Comparison of ENCODE assay signal across 17 cellular contexts in the genomic region with DNA sequence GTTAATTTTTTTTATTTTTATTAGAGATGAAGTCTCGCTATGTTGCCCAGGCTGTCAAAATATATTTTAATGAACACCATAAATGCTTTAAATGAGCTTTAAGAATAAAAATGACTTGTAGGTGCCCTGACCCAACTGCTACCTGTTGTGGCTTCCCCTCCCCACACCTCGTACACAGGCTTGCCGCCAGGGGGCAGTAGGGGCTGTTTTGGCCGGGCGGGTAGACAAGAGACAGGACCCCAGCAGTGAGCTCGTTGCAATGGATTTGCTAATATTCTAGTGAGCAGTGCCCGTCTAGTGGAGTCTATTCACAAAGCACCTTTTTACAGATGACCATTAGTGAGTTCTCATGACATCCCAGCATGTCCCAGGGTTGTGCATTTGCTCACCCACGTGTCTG.
DNase-seq lines count a peak whose midpoint lies in the region; ATAC-seq and TF ChIP-seq lines count a peak whose summit lies in the region.
"Had no signal": no experiment of that assay in that cellular context is flagged by ENCODE, and none has a peak within 500 bp of the region (broad histone marks: within the 10 kb centered on the region; RNA-seq: fewer than 3 reads in every experiment).

No MANE protein-coding gene starts in this region.

- no peaks in the 10 kb centered on the region for H4K20me1 ChIP-seq in smooth muscle cell (ENCODE audit: low read depth)

- H3K9me3 Mint-ChIP-seq in activated CD8-positive, alpha-beta memory T cell treated with anti-CD3 and anti-CD28 coated beads, Interleukin-2, amount 10 ng/mL, durations not matched to agents 7 days and 5 days (ENCODE audit: low read depth): no peaks in the 10 kb centered on the region
- H3K9me3 Mint-ChIP-seq: activated CD4-positive, alpha-beta memory T cell treated with anti-CD3 and anti-CD28 coated beads for 36 hours; activated naive CD4-positive, alpha-beta T cell treated with anti-CD3 and anti-CD28 coated beads for 36 hours; neural progenitor cell had no signal

- DNase-seq in activated CD8-positive, alpha-beta memory T cell treated with anti-CD3 and anti-CD28 coated beads for 24 hours: peak; percentile 59
- DNase-seq in activated CD8-positive, alpha-beta memory T cell treated with anti-CD3 and anti-CD28 coated beads, Interleukin-2, amount 10 ng/mL, durations not matched to agents 7 days and 5 days: no peak
- peak; percentile 51 for DNase-seq in NAMALWA (ENCODE audit: low spot score)
- no peak for DNase-seq in astrocyte of the cerebellum (ENCODE audit: low read depth)
- peak in 2 of 3 donors; percentile 10 to 36 for DNase-seq in stimulated activated CD4-positive, alpha-beta T cell treated with anti-CD3 and anti-CD28 coated beads, TNF-alpha, amount 100 ng/mL, for 48 hours (ENCODE audit: low read depth in 3 of 3)
- DNase-seq in NCI-H510A treated with DMSO at 0.1 percent for 48 hours (lab: John Stamatoyannopoulos, UW): no peak
- DNase-seq in smooth muscle cell (lab: John Stamatoyannopoulos, UW; ENCODE audit: unreplicated experiment): no peak
- no peak for DNase-seq in T-helper 1 cell
- DNase-seq: activated CD4-positive, alpha-beta memory T cell treated with anti-CD3 and anti-CD28 coated beads for 36 hours; activated naive CD4-positive, alpha-beta T cell treated with anti-CD3 and anti-CD28 coated beads for 36 hours; effector memory CD8-positive, alpha-beta T cell; foreskin melanocyte; mesenchymal stem cell; NCI-H1436; stomach had no signal

- H3K4me3 ChIP-seq in astrocyte of the cerebellum (ENCODE audit: low read depth, low read length) (no peak overlapping the region), smooth muscle cell (no peak overlapping the region)
- H3K4me3 ChIP-seq: neural progenitor cell, stomach had no signal

- no peak overlapping the region for H3K27ac Mint-ChIP-seq in activated CD8-positive, alpha-beta memory T cell treated with anti-CD3 and anti-CD28 coated beads, Interleukin-2, amount 10 ng/mL, durations not matched to agents 7 days and 5 days
- H3K27ac Mint-ChIP-seq: activated CD4-positive, alpha-beta memory T cell treated with anti-CD3 and anti-CD28 coated beads for 36 hours; activated naive CD4-positive, alpha-beta T cell treated with anti-CD3 and anti-CD28 coated beads for 36 hours; effector memory CD8-positive, alpha-beta T cell had no signal

- TF ChIP-seq CTCF in astrocyte of the cerebellum (IDR thresholded peaks at IDR 0.05; ENCODE audit: low read depth, low read length, missing control alignments) (peak; percentile 53), smooth muscle cell (IDR thresholded peaks at IDR 0.05; ENCODE audit: borderline replicate concordance, insufficient read depth, poor library complexity, severe bottlenecking) (no peak)

- H3K4me1 ChIP-seq in smooth muscle cell (ENCODE audit: low read depth): peaks cover 16% of the 10 kb centered on the region
- H3K4me1 ChIP-seq: stomach had no signal

- CTCF ChIA-PET in activated CD8-positive, alpha-beta memory T cell treated with anti-CD3 and anti-CD28 coated beads, Interleukin-2, amount 10 ng/mL, durations not matched to agents 7 days and 5 days (lab: Charles Lee): no interaction called here

- H3K4me3 Mint-ChIP-seq in activated CD8-positive, alpha-beta memory T cell treated with anti-CD3 and anti-CD28 coated beads, Interleukin-2, amount 10 ng/mL, durations not matched to agents 7 days and 5 days: no peak overlapping the region
- H3K4me3 Mint-ChIP-seq: activated CD4-positive, alpha-beta memory T cell treated with anti-CD3 and anti-CD28 coated beads for 36 hours; activated naive CD4-positive, alpha-beta T cell treated with anti-CD3 and anti-CD28 coated beads for 36 hours; effector memory CD8-positive, alpha-beta T cell; neural progenitor cell had no signal

- no peaks in the 10 kb centered on the region for H3K79me2 ChIP-seq in smooth muscle cell (ENCODE audit: low read depth)

- no peak overlapping the region for H3K27ac ChIP-seq in smooth muscle cell (ENCODE audit: low read depth)
- H3K27ac ChIP-seq: neural progenitor cell, stomach had no signal

- no peaks in the 10 kb centered on the region for H3K36me3 ChIP-seq in smooth muscle cell (ENCODE audit: low read depth)
- H3K36me3 ChIP-seq: neural progenitor cell, stomach had no signal

- H3K4me1 Mint-ChIP-seq in activated CD8-positive, alpha-beta memory T cell treated with anti-CD3 and anti-CD28 coated beads, Interleukin-2, amount 10 ng/mL, durations not matched to agents 7 days and 5 days: no peaks in the 10 kb centered on the region

- H3K9me3 ChIP-seq in smooth muscle cell (replicated peaks; ENCODE audit: low read depth): no peaks in the 10 kb centered on the region
- H3K9me3 ChIP-seq: stomach had no signal

- H3K27me3 ChIP-seq in smooth muscle cell (ENCODE audit: low read depth): no peaks in the 10 kb centered on the region
- H3K27me3 ChIP-seq: neural progenitor cell, stomach had no signal

- no peaks in the 10 kb centered on the region for H3K27me3 Mint-ChIP-seq in activated CD8-positive, alpha-beta memory T cell treated with anti-CD3 and anti-CD28 coated beads, Interleukin-2, amount 10 ng/mL, durations not matched to agents 7 days and 5 days
- H3K27me3 Mint-ChIP-seq: effector memory CD8-positive, alpha-beta T cell had no signal

- H3K4me2 ChIP-seq in smooth muscle cell: no peak overlapping the region

- 91% methylated on average over 7 of the region's 8 CpGs for WGBS in smooth muscle cell (ENCODE audit: low lambda C conversion rate)

- H2AFZ ChIP-seq in smooth muscle cell (ENCODE audit: low read depth): no peak overlapping the region

- in situ Hi-C loops in astrocyte of the cerebellum (cut with HindIII; ENCODE audit: low sequenced_read_pairs): loop anchor here (25.0 kb wide), 1 partner anchor 169 kb away; no protein-coding TSS in a partner anchor

- H3K9ac ChIP-seq in smooth muscle cell (ENCODE audit: low read depth): no peak overlapping the region
- H3K9ac ChIP-seq: neural progenitor cell had no signal

- no peaks in the 10 kb centered on the region for H3F3A ChIP-seq in smooth muscle cell (ENCODE audit: low read depth)

- no peaks in the 10 kb centered on the region for H3K36me3 Mint-ChIP-seq in activated CD8-positive, alpha-beta memory T cell treated with anti-CD3 and anti-CD28 coated beads, Interleukin-2, amount 10 ng/mL, durations not matched to agents 7 days and 5 days
- H3K36me3 Mint-ChIP-seq: activated CD4-positive, alpha-beta memory T cell treated with anti-CD3 and anti-CD28 coated beads for 36 hours; neural progenitor cell had no signal

- no peak for ATAC-seq in activated CD8-positive, alpha-beta memory T cell treated with anti-CD3 and anti-CD28 coated beads, Interleukin-2, amount 10 ng/mL, durations not matched to agents 7 days and 5 days
- ATAC-seq: effector memory CD8-positive, alpha-beta T cell; Panc1 had no signal

Comparison
In these comparisons a context has a peak if more than half of its experiments do, and no peak if none do; other contexts are left out.
1. DNase-seq: peak in activated CD8-positive, alpha-beta memory T cell treated with anti-CD3 and anti-CD28 coated beads for 24 hours (single experiment), NAMALWA (single experiment) and stimulated activated CD4-positive, alpha-beta T cell treated with anti-CD3 and anti-CD28 coated beads, TNF-alpha, amount 100 ng/mL, for 48 hours (2 of 3); none in activated CD8-positive, alpha-beta memory T cell treated with anti-CD3 and anti-CD28 coated beads, Interleukin-2, amount 10 ng/mL, durations not matched to agents 7 days and 5 days (single experiment), astrocyte of the cerebellum (single experiment), NCI-H510A treated with DMSO at 0.1 percent for 48 hours (single experiment), smooth muscle cell (single experiment) and T-helper 1 cell (0 of 5).